12 cellular contexts compared by ENCODE assay signal in genomic region chr11:109155291-109155690, GRCh38.
A peak's percentile ranks its signal among the peaks of the same experiment; 100 is the strongest.
DNase-seq lines count a peak whose midpoint lies in the region; ATAC-seq lines count a peak whose summit lies in the region.
"Had no signal": no experiment of that assay in that cellular context is flagged by ENCODE, and none has a peak within 500 bp of the region (broad histone marks: within the 10 kb centered on the region; RNA-seq: fewer than 3 reads in every experiment).

No MANE protein-coding gene starts in this region.

- H3K36me3 Mint-ChIP-seq in activated naive CD8-positive, alpha-beta T cell treated with anti-CD3 and anti-CD28 coated beads, Interleukin-2, amount 50 U/mL, for 24 hours (ENCODE audit: low read depth) = no peaks in the 10 kb centered on the region

- no peak overlapping the region for H3K27ac Mint-ChIP-seq in activated naive CD8-positive, alpha-beta T cell treated with anti-CD3 and anti-CD28 coated beads, Interleukin-2, amount 50 U/mL, for 24 hours

- ATAC-seq in GM18508 (IDR thresholded peaks at IDR 0.05; ENCODE audit: insufficient read depth, unreplicated experiment) (peak; percentile 92), GM19463 (IDR thresholded peaks at IDR 0.05; ENCODE audit: unreplicated experiment) (peak; percentile 73), HG02798 (IDR thresholded peaks at IDR 0.05; ENCODE audit: poor library complexity, unreplicated experiment) (peak; percentile 68), HG03521 (IDR thresholded peaks at IDR 0.05; ENCODE audit: unreplicated experiment) (peak; percentile 81)
- no peak for ATAC-seq in activated naive CD8-positive, alpha-beta T cell treated with anti-CD3 and anti-CD28 coated beads, Interleukin-2, amount 50 U/mL, for 24 hours
- ATAC-seq: psoas muscle had no signal

- no peaks in the 10 kb centered on the region for H3K4me1 Mint-ChIP-seq in activated naive CD8-positive, alpha-beta T cell treated with anti-CD3 and anti-CD28 coated beads, Interleukin-2, amount 50 U/mL, for 24 hours

- H3K27me3 Mint-ChIP-seq in activated naive CD8-positive, alpha-beta T cell treated with anti-CD3 and anti-CD28 coated beads, Interleukin-2, amount 50 U/mL, for 24 hours = no peaks in the 10 kb centered on the region

- intact Hi-C loops in posterior vena cava (cut with DNase I) = no loop called here

- H3K4me3 Mint-ChIP-seq in activated naive CD8-positive, alpha-beta T cell treated with anti-CD3 and anti-CD28 coated beads, Interleukin-2, amount 50 U/mL, for 24 hours = no peak overlapping the region

- peaks cover 11% of the 10 kb centered on the region for H3K9me3 Mint-ChIP-seq in activated naive CD8-positive, alpha-beta T cell treated with anti-CD3 and anti-CD28 coated beads, Interleukin-2, amount 50 U/mL, for 24 hours

- DNase-seq in RKO (ENCODE audit: low spot score) = no peak
- DNase-seq in posterior vena cava (ENCODE audit: low spot score) = no peak
- no peak for DNase-seq in NCI-H510A (lab: John Stamatoyannopoulos, UW)
- DNase-seq in activated naive CD8-positive, alpha-beta T cell treated with anti-CD3 and anti-CD28 coated beads, Interleukin-2, amount 50 U/mL, for 24 hours = no peak
- DNase-seq: activated CD8-positive, alpha-beta memory T cell treated with anti-CD3 and anti-CD28 coated beads, Interleukin-2, amount 50 U/mL, for 4 hours; activated naive CD4-positive, alpha-beta T cell treated with anti-CD3 and anti-CD28 coated beads, Interleukin-2, amount 50 U/mL, for 16 hours; NCI-H446 treated with DMSO at 0.1 percent for 48 hours; psoas muscle had no signal
